In the genomic region with DNA sequence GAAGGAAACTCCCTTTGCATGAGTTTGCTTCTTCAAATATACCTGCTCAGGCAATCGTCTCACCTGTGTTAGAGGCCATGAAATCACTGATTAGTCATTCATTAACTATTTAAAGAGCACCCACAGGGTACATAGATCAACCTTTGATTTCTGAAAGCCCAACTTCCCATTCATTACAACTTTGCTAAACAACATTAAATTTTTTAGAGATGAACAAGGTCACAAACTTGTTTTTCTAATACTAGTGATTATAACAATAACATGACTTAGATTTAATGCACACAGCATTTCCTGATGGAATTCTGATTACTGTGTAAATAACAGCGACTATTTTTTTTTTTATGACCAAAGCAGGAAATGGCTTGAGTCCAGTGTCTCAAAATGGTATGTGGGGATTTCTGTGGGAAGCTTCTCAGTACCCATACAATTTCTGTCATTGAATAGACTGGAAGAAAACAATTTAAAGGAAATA, we compare ENCODE assay signal across 13 cellular contexts. TPM values are rescaled to one million over a fixed set of nuclear protein-coding genes. Genes with fewer than 3 reads are reported as not detected.
DNase-seq lines count a peak whose midpoint lies in the region; ATAC-seq and TF ChIP-seq lines count a peak whose summit lies in the region.
"Had no signal": no experiment of that assay in that cellular context is flagged by ENCODE, and none has a peak within 500 bp of the region (broad histone marks: within the 10 kb centered on the region; RNA-seq: fewer than 3 reads in every experiment).

No MANE protein-coding gene starts in this region.

- WGBS in body of pancreas, 2 donors: 5 to 9% methylated on average over 2 of the region's 2 CpGs
- WGBS in upper lobe of left lung, 2 donors: 24 to 28% methylated on average over 2 of the region's 2 CpGs

- DNase-seq in SIG-M5 treated with dmso at 0.1 percent for 504 hours (lab: John Stamatoyannopoulos, UW; ENCODE audit: unreplicated experiment) (peak; percentile 20), SIG-M5 (lab: John Stamatoyannopoulos, UW) (no peak), body of pancreas (peak in 2 of 4 donors; percentile 29 to 39), left lobe of liver (ENCODE audit: low spot score) (no peak), upper lobe of left lung (no peak), RPMI8226 (no peak)
- no peak for DNase-seq in activated CD8-positive, alpha-beta memory T cell treated with anti-CD3 and anti-CD28 coated beads, Interleukin-2, amount 50 U/mL, for 4 hours
- DNase-seq: activated CD8-positive, alpha-beta memory T cell treated with anti-CD3 and anti-CD28 coated beads, Interleukin-2, amount 50 U/mL, for 48 hours; brain microvascular endothelial cell; NCI-H1436 treated with DMSO at 0.1 percent for 48 hours; right cardiac atrium had no signal

- H3K4me3 ChIP-seq in body of pancreas: no peak overlapping the region
- H3K4me3 ChIP-seq in upper lobe of left lung: no peak overlapping the region
- H3K4me3 ChIP-seq: lung had no signal

- peak overlapping the region; percentile 76 to 88 (median 79) for H3K27ac ChIP-seq in body of pancreas
- H3K27ac ChIP-seq in upper lobe of left lung: peak overlapping the region; percentile 52 to 79 (median 64)
- H3K27ac ChIP-seq: brain microvascular endothelial cell had no signal

- TF ChIP-seq POLR2A in body of pancreas (IDR thresholded peaks at IDR 0.05) (no peak), upper lobe of left lung (IDR thresholded peaks at IDR 0.05) (no peak)

- TF ChIP-seq CTCF in body of pancreas (IDR thresholded peaks at IDR 0.05) (peak in 1 of 7 experiments; percentile 5), upper lobe of left lung (IDR thresholded peaks at IDR 0.05) (no peak)

- no peak for TF ChIP-seq EP300 in upper lobe of left lung (IDR thresholded peaks at IDR 0.05)

- ATAC-seq in body of pancreas (peak; percentile 90), left lobe of liver (peak; percentile 75), upper lobe of left lung (ENCODE audit: low FRiP score in 2 of 2) (no peak), GM18858 (IDR thresholded peaks at IDR 0.05; ENCODE audit: unreplicated experiment) (no peak)
- ATAC-seq: right cardiac atrium had no signal

- intact Hi-C loops in body of pancreas (cut with DNase I): no loop called here

- H3K27me3 ChIP-seq in body of pancreas: no peaks in the 10 kb centered on the region
- no peaks in the 10 kb centered on the region for H3K27me3 ChIP-seq in upper lobe of left lung
- H3K27me3 ChIP-seq: brain microvascular endothelial cell had no signal

- H3K36me3 ChIP-seq in body of pancreas (replicated peaks in 1 of 2; ENCODE audit: insufficient read depth in 1 of 2, low read depth in 2 of 2): no peaks in the 10 kb centered on the region
- H3K36me3 ChIP-seq in upper lobe of left lung: no peaks in the 10 kb centered on the region
- H3K36me3 ChIP-seq: brain microvascular endothelial cell had no signal

- H3K4me1 ChIP-seq in body of pancreas (peaks cover 38% of the 10 kb centered on the region), upper lobe of left lung (peaks cover 7 to 24% (median 16%) of the 10 kb centered on the region in 4 donors)

- H3K9me3 ChIP-seq in body of pancreas (no peaks in the 10 kb centered on the region), upper lobe of left lung (no peaks in the 10 kb centered on the region)

RNA-seq across cellular contexts. Expression of a gene that starts 5.4 kb away (rescaled TPM):
- total RNA-seq in body of pancreas (10 to 100 TPM; 30.9 to 42.5 TPM), left lobe of liver (40.5 TPM), upper lobe of left lung (10 to 100 TPM; 36.4 to 63.4 (median 50.9) TPM)

RNA-seq across cellular contexts. Expression of a gene that starts 6.3 kb away (rescaled TPM):
- total RNA-seq in body of pancreas (10 to 100 TPM; 37.2 to 66.7 TPM), left lobe of liver (34.7 TPM), upper lobe of left lung (10 to 100 TPM; 36.1 to 95.1 (median 57.2) TPM)

RNA-seq across cellular contexts. Expression of a gene that starts 29.2 kb away (rescaled TPM):
- total RNA-seq in body of pancreas (10 to 100 TPM in 1 of 2 donors, 1 to 10 TPM in 1; 5.6 to 11.4 TPM), left lobe of liver (11.5 TPM), upper lobe of left lung (10 to 100 TPM in 4 of 6 donors, 1 to 10 TPM in 2; 3.0 to 16.5 (median 10.4) TPM)

Comparison
In these comparisons a context has a peak if more than half of its experiments do, and no peak if none do; other contexts are left out.
1. ATAC-seq: peak in body of pancreas (single experiment) and left lobe of liver (single experiment); none in upper lobe of left lung (0 of 2) and GM18858 (single experiment).